Comparison of ENCODE assay signal across 28 cellular contexts in genomic region chr2:185567196-185567595, GRCh38.
"Had no signal": no experiment of that assay in that cellular context is flagged by ENCODE, and none has a peak within 500 bp of the region (broad histone marks: within the 10 kb centered on the region; RNA-seq: fewer than 3 reads in every experiment).

No MANE protein-coding gene starts in this region.

- DNase-seq: activated B cell treated with CpG ODN at 0.5 μM for 24 hours; activated CD4-positive, alpha-beta T cell treated with anti-CD3 and anti-CD28 coated beads for 48 hours; activated CD4-positive, alpha-beta T cell treated with anti-CD3 and anti-CD28 coated beads, Interleukin-2, amount 50 U/mL, for 1 hour; activated CD4-positive, alpha-beta T cell treated with anti-CD3 and anti-CD28 coated beads, Interleukin-2, amount 50 U/mL, for 48 hours; activated CD8-positive, alpha-beta memory T cell treated with anti-CD3 and anti-CD28 coated beads, Interleukin-2, amount 10 ng/mL, durations not matched to agents 7 days and 5 days; activated CD8-positive, alpha-beta memory T cell treated with anti-CD3 and anti-CD28 coated beads, Interleukin-2, amount 50 U/mL, for 4 hours; activated CD8-positive, alpha-beta T cell treated with anti-CD3 and anti-CD28 coated beads for 36 hours; activated effector memory CD4-positive, alpha-beta T cell treated with anti-CD3 and anti-CD28 coated beads, Interleukin-2, amount 50 U/mL, for 16 hours; activated naive CD4-positive, alpha-beta T cell; activated naive CD4-positive, alpha-beta T cell treated with anti-CD3 and anti-CD28 coated beads, Interleukin-2, amount 10 ng/mL, durations not matched to agents 7 days and 5 days; activated naive CD8-positive, alpha-beta T cell treated with anti-CD3 and anti-CD28 coated beads, Interleukin-2, amount 10 ng/mL, durations not matched to agents 7 days and 5 days; activated T-cell treated with anti-CD3 and anti-CD28 coated beads, Interleukin-2, amount 50 U/mL, for 1 hour; activated T-cell treated with anti-CD3 and anti-CD28 coated beads, Interleukin-2, amount 50 U/mL, for 48 hours; dorsolateral prefrontal cortex; effector memory CD4-positive, alpha-beta T cell; esophagus squamous epithelium; foreskin melanocyte; T-helper 1 cell; T-helper 17 cell; T1000 had no signal

- H3K4me1 ChIP-seq: ascending aorta, breast epithelium, esophagus squamous epithelium, gastroesophageal sphincter had no signal

- H3K9me3 ChIP-seq: ascending aorta, breast epithelium, esophagus squamous epithelium, gastroesophageal sphincter had no signal

- H3K27ac ChIP-seq: ascending aorta, breast epithelium, coronary artery, dorsolateral prefrontal cortex, epithelial cell of prostate, esophagus squamous epithelium, gastroesophageal sphincter, WERI-Rb-1 had no signal

- H3K27me3 ChIP-seq: ascending aorta, breast epithelium, dorsolateral prefrontal cortex, esophagus squamous epithelium, gastroesophageal sphincter had no signal

- H3K36me3 ChIP-seq: ascending aorta, breast epithelium, esophagus squamous epithelium, gastroesophageal sphincter, WERI-Rb-1 had no signal

- ATAC-seq: activated CD4-positive, CD25-positive, alpha-beta regulatory T cell treated with anti-CD3 and anti-CD28 coated beads, Interleukin-2, amount 50 U/mL, for 24 hours; activated CD8-positive, alpha-beta memory T cell treated with anti-CD3 and anti-CD28 coated beads, Interleukin-2, amount 10 ng/mL, durations not matched to agents 7 days and 5 days; activated CD8-positive, alpha-beta T cell treated with anti-CD3 and anti-CD28 coated beads for 36 hours; activated naive CD4-positive, alpha-beta T cell treated with anti-CD3 and anti-CD28 coated beads, Interleukin-2, amount 50 U/mL, for 72 hours; gastroesophageal sphincter; T-helper 17 cell had no signal

- H3K4me3 ChIP-seq: ascending aorta, breast epithelium, coronary artery, dorsolateral prefrontal cortex, esophagus squamous epithelium, gastroesophageal sphincter had no signal
